10 cellular contexts compared by ENCODE assay signal in the genomic region with DNA sequence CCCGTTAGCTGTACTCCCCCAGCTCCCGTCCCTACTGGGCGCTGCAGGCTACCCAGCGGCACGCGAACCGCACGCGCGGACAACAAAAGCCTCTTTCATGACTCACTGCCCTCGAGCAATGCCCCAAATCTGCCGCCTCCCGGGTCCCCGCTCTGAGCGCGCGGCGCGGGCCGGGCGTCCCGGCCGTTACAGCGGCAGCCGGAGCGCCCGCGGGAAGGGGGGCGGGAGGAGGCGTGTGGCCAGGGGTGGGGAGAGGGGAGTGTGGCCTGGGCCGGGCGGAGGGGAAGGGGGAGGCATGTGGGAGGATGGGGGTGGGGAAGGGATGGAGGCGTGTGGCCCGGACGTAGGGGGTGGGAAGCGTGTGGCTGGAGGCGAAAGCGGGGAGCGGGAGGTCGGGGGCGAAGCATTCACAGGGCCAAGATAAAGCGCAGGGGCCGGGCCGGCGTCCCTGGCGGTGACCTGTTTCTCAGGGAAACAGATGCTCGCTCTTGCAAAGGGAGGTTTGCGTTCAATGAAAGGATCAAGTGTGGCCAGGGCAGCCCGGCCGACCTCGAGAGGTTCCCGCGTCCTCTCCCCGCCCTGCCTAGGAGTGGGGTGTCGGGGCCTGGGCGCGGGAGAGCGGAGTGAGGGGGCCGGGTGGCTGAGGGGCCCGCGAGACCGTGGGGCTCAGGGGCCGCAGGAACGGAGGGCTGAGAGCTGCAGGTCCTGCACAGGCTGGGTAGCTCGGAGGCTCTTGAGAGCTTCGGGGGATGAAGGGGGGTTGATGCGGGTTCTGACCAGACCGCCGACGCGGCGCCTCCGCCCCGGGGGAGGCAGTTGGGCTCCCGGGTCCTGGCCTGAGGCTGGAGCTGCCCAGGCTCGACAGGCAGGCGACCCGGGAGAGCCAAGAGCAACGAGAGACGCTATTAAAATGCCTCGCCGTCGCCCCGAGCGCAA. TPM values are rescaled to one million over a fixed set of nuclear protein-coding genes. Genes with fewer than 3 reads are reported as not detected.
A peak's percentile ranks its signal among the peaks of the same experiment; 100 is the strongest.
DNase-seq lines count a peak whose midpoint lies in the region; ATAC-seq and TF ChIP-seq lines count a peak whose summit lies in the region.
"Had no signal": no experiment of that assay in that cellular context is flagged by ENCODE, and none has a peak within 500 bp of the region (broad histone marks: within the 10 kb centered on the region; RNA-seq: fewer than 3 reads in every experiment).

No MANE protein-coding gene starts in this region.

- H3K9me3 Mint-ChIP-seq in T-helper 1 cell treated with Interleukin-12 subunit alpha and Interleukin-12 subunit beta and Interleukin-4 antibody, amounts not matched to agents 30 μg/mL and 1 μg/mL, for 36 hours = peaks cover 6% of the 10 kb centered on the region
- peaks cover 1% of the 10 kb centered on the region for H3K9me3 Mint-ChIP-seq in stimulated activated effector memory CD8-positive, alpha-beta T cell treated with anti-CD3 and anti-CD28 coated beads, Interleukin-12 subunit alpha, Interleukin-12 subunit beta, amount 100 ng/mL, for 72 hours

- DNase-seq in T-helper 1 cell = no peak
- peak; percentile 92 for DNase-seq in SK-N-SH
- DNase-seq in fibroblast of pulmonary artery (ENCODE audit: low read depth) = peak; percentile 28
- peak in 1 of 2 donors; percentile 55 for DNase-seq in stimulated activated effector memory CD8-positive, alpha-beta T cell treated with anti-CD3 and anti-CD28 coated beads, Interleukin-12 subunit alpha, Interleukin-12 subunit beta, amount 100 ng/mL, for 72 hours (ENCODE audit: low spot score in 2 of 2)
- DNase-seq in gastrocnemius medialis = no peak
- DNase-seq in right atrium auricular region (ENCODE audit: low spot score) = no peak
- DNase-seq in NCI-H2107 (lab: John Stamatoyannopoulos, UW) = no peak
- DNase-seq: C1 segment of cervical spinal cord had no signal

- no peak for TF ChIP-seq RAD21 in SK-N-SH (IDR thresholded peaks at IDR 0.05; ENCODE audit: low read length)

- H2AFZ ChIP-seq in SK-N-SH (ENCODE audit: low read depth) = no peak overlapping the region

- H4K20me1 ChIP-seq in SK-N-SH (ENCODE audit: insufficient read depth) = no peaks in the 10 kb centered on the region

- intact Hi-C loops in gastrocnemius medialis (cut with DNase I; ENCODE audit: low total_unique reads) = no loop called here

- H3K79me2 ChIP-seq in SK-N-SH (ENCODE audit: insufficient read depth) = no peaks in the 10 kb centered on the region

- peaks cover 0 to 8% of the 10 kb centered on the region in 2 experiments; a peak in 1 of 4 replicates for H3K4me1 ChIP-seq in SK-N-SH (ENCODE audit: control insufficient read depth in 1 of 2, insufficient read depth in 2 of 2, low read depth in 1 of 2, low read length in 1 of 2)
- peaks cover 0 to 6% of the 10 kb centered on the region in 2 donors for H3K4me1 ChIP-seq in gastrocnemius medialis
- peaks cover 0 to 29% of the 10 kb centered on the region in 2 donors for H3K4me1 ChIP-seq in right atrium auricular region

- TF ChIP-seq EP300 in SK-N-SH (IDR thresholded peaks at IDR 0.05; ENCODE audit: borderline replicate concordance in 1 of 2, low read depth in 1 of 2, low read length in 1 of 2) = no peak

- peak overlapping the region in 1 of 2 experiments; percentile 28; a peak in 2 of 4 replicates for H3K4me3 ChIP-seq in SK-N-SH (ENCODE audit: low read depth in 2 of 2, low read length in 1 of 2)
- no peak overlapping the region for H3K4me3 ChIP-seq in fibroblast of pulmonary artery (replicated peaks; ENCODE audit: low read depth, low read length)
- H3K4me3 ChIP-seq in gastrocnemius medialis = no peak overlapping the region
- peak overlapping the region in 1 of 2 donors; percentile 6 for H3K4me3 ChIP-seq in right atrium auricular region

- 21% methylated on average over 63 of the region's 85 CpGs for WGBS in SK-N-SH (ENCODE audit: low lambda C conversion rate)

- H3F3A ChIP-seq in SK-N-SH (replicated peaks; ENCODE audit: insufficient read depth) = no peaks in the 10 kb centered on the region

- H3K27ac Mint-ChIP-seq in T-helper 1 cell treated with Interleukin-12 subunit alpha and Interleukin-12 subunit beta and Interleukin-4 antibody, amounts not matched to agents 30 μg/mL and 1 μg/mL, for 36 hours = peak overlapping the region; percentile 45
- no peak overlapping the region for H3K27ac Mint-ChIP-seq in stimulated activated effector memory CD8-positive, alpha-beta T cell treated with anti-CD3 and anti-CD28 coated beads, Interleukin-12 subunit alpha, Interleukin-12 subunit beta, amount 100 ng/mL, for 72 hours

- peak; percentile 47 for ATAC-seq in stimulated activated effector memory CD8-positive, alpha-beta T cell treated with anti-CD3 and anti-CD28 coated beads, Interleukin-12 subunit alpha, Interleukin-12 subunit beta, amount 100 ng/mL, for 72 hours
- no peak for ATAC-seq in gastrocnemius medialis

- TF ChIP-seq CTCF in SK-N-SH (IDR thresholded peaks at IDR 0.05) (no peak), fibroblast of pulmonary artery (IDR thresholded peaks at IDR 0.05; ENCODE audit: low read length, missing control alignments) (no peak), gastrocnemius medialis (IDR thresholded peaks at IDR 0.05 in 4 of 5, conservative IDR thresholded peaks at IDR 0.05 in 1 of 5) (no peak), right atrium auricular region (IDR thresholded peaks at IDR 0.05) (no peak)

- H3K9me2 ChIP-seq in SK-N-SH = no peaks in the 10 kb centered on the region

- H3K9ac ChIP-seq in SK-N-SH = no peak overlapping the region

- peaks cover 26% of the 10 kb centered on the region for H3K4me1 Mint-ChIP-seq in T-helper 1 cell treated with Interleukin-12 subunit alpha and Interleukin-12 subunit beta and Interleukin-4 antibody, amounts not matched to agents 30 μg/mL and 1 μg/mL, for 36 hours (ENCODE audit: low read depth)
- peaks cover 42% of the 10 kb centered on the region for H3K4me1 Mint-ChIP-seq in stimulated activated effector memory CD8-positive, alpha-beta T cell treated with anti-CD3 and anti-CD28 coated beads, Interleukin-12 subunit alpha, Interleukin-12 subunit beta, amount 100 ng/mL, for 72 hours

- TF ChIP-seq POLR2A in gastrocnemius medialis (IDR thresholded peaks at IDR 0.05) = no peak

- in situ Hi-C loops in gastrocnemius medialis (cut with MboI; ENCODE audit: low sequenced_read_pairs in 4 of 4) = no loop called here

- CTCF ChIA-PET in SK-N-SH (lab: Yijun Ruan, JAX) = interaction anchor here (2.2 to 2.5 kb wide), 2 partner anchors 32 to 111 kb away, joined by 5 to 9 read pairs; no protein-coding TSS in a partner anchor

- H3K36me3 Mint-ChIP-seq in T-helper 1 cell treated with Interleukin-12 subunit alpha and Interleukin-12 subunit beta and Interleukin-4 antibody, amounts not matched to agents 30 μg/mL and 1 μg/mL, for 36 hours (ENCODE audit: low read depth) = peaks cover 8% of the 10 kb centered on the region
- H3K36me3 Mint-ChIP-seq in stimulated activated effector memory CD8-positive, alpha-beta T cell treated with anti-CD3 and anti-CD28 coated beads, Interleukin-12 subunit alpha, Interleukin-12 subunit beta, amount 100 ng/mL, for 72 hours = peaks cover 4% of the 10 kb centered on the region

- H3K27ac ChIP-seq in SK-N-SH (ENCODE audit: low read depth in 2 of 2, low read length in 1 of 2) (no peak overlapping the region), gastrocnemius medialis (no peak overlapping the region), right atrium auricular region (no peak overlapping the region)

- no peak overlapping the region for H3K4me2 ChIP-seq in SK-N-SH

- POLR2A ChIA-PET in SK-N-SH (lab: Yijun Ruan, JAX) = no interaction called here

- peaks cover 93% of the 10 kb centered on the region for H3K27me3 Mint-ChIP-seq in T-helper 1 cell treated with Interleukin-12 subunit alpha and Interleukin-12 subunit beta and Interleukin-4 antibody, amounts not matched to agents 30 μg/mL and 1 μg/mL, for 36 hours (ENCODE audit: low read depth)

- no peak overlapping the region for H3K4me3 Mint-ChIP-seq in T-helper 1 cell treated with Interleukin-12 subunit alpha and Interleukin-12 subunit beta and Interleukin-4 antibody, amounts not matched to agents 30 μg/mL and 1 μg/mL, for 36 hours
- peak overlapping the region; percentile 53 for H3K4me3 Mint-ChIP-seq in stimulated activated effector memory CD8-positive, alpha-beta T cell treated with anti-CD3 and anti-CD28 coated beads, Interleukin-12 subunit alpha, Interleukin-12 subunit beta, amount 100 ng/mL, for 72 hours

- H3K36me3 ChIP-seq in SK-N-SH (replicated peaks in 1 of 2; ENCODE audit: control insufficient read depth in 1 of 2, insufficient read depth in 2 of 2, low read length in 1 of 2) (no peaks in the 10 kb centered on the region), gastrocnemius medialis (no peaks in the 10 kb centered on the region), right atrium auricular region (no peaks in the 10 kb centered on the region)

- H3K9me3 ChIP-seq in SK-N-SH = no peaks in the 10 kb centered on the region
- no peaks in the 10 kb centered on the region for H3K9me3 ChIP-seq in gastrocnemius medialis
- H3K9me3 ChIP-seq in right atrium auricular region = no peaks in the 10 kb centered on the region

- H3K27me3 ChIP-seq in SK-N-SH (ENCODE audit: insufficient read depth) = no peaks in the 10 kb centered on the region
- H3K27me3 ChIP-seq in gastrocnemius medialis = peaks cover 74 to 89% (median 76%) of the 10 kb centered on the region in 3 donors
- H3K27me3 ChIP-seq in right atrium auricular region = peaks cover 33 to 52% of the 10 kb centered on the region in 2 donors

TF ChIP-seq in SK-N-SH, 30 proteins besides CTCF, POLR2A, EP300 and RAD21:
- no peak for TF ChIP-seq RXRA (IDR thresholded peaks at IDR 0.05; ENCODE audit: borderline replicate concordance, low read depth)
- TF ChIP-seq SMC3 (IDR thresholded peaks at IDR 0.05; ENCODE audit: low read depth, low read length) = no peak
- no peak for TF ChIP-seq FOSL2 (IDR thresholded peaks at IDR 0.05; ENCODE audit: borderline replicate concordance, low read depth)
- TF ChIP-seq MXI1 (IDR thresholded peaks at IDR 0.05; ENCODE audit: low read depth, low read length) = no peak
- TF ChIP-seq NFIC (IDR thresholded peaks at IDR 0.05; ENCODE audit: borderline replicate concordance) = no peak
- TF ChIP-seq JUND (IDR thresholded peaks at IDR 0.05) = no peak
- TF ChIP-seq GABPA (IDR thresholded peaks at IDR 0.05; ENCODE audit: low read depth) = no peak
- no peak for TF ChIP-seq TEAD4 (IDR thresholded peaks at IDR 0.05; ENCODE audit: borderline replicate concordance, insufficient read depth)
- TF ChIP-seq SIN3A (IDR thresholded peaks at IDR 0.05; ENCODE audit: borderline replicate concordance, low read depth, low read length) = no peak
- no peak for TF ChIP-seq YY1 (IDR thresholded peaks at IDR 0.05; ENCODE audit: low read depth)
TF ChIP-seq in SK-N-SH: peak in this region for 0.

RNA-seq across cellular contexts. Expression of a gene that starts 3.5 kb away (rescaled TPM):
- polyA plus RNA-seq in SK-N-SH (2012; rRNA removed) = 0.02 and 0.03 TPM in 2 replicates
- 0.01 and 0.08 TPM in 2 replicates for polyA plus RNA-seq in SK-N-SH (2012; cell fraction: cytosol; rRNA removed)
- polyA plus RNA-seq in SK-N-SH (2012; cell fraction: nucleus; rRNA removed) = 0.02 and 0.06 TPM in 2 replicates
- total RNA-seq in gastrocnemius medialis (not detected), right atrium auricular region (not detected)
- total RNA-seq: glomerular endothelial cell had no signal

RNA-seq across cellular contexts. Expression of a gene that starts 26.9 kb away (rescaled TPM):
- polyA plus RNA-seq in SK-N-SH (2012; rRNA removed) = 0.05 and 0.07 TPM in 2 replicates
- 0.08 and 0.09 TPM in 2 replicates for polyA plus RNA-seq in SK-N-SH (2012; cell fraction: cytosol; rRNA removed)
- 0.02 and 0.07 TPM in 2 replicates for polyA plus RNA-seq in SK-N-SH (2012; cell fraction: nucleus; rRNA removed)
- total RNA-seq in gastrocnemius medialis (under 1 TPM in 1 of 4 donors, not detected in 3; 0.07 TPM), right atrium auricular region (not detected)
- total RNA-seq: glomerular endothelial cell had no signal

Comparison
In these comparisons a context has a peak if more than half of its experiments do, and no peak if none do; other contexts are left out.
1. DNase-seq: peak in SK-N-SH (single experiment) and fibroblast of pulmonary artery (single experiment); none in T-helper 1 cell (0 of 5), gastrocnemius medialis (0 of 2), right atrium auricular region (single experiment) and NCI-H2107 (single experiment).